ENCODE assay signal across 8 cellular contexts in the genomic region with DNA sequence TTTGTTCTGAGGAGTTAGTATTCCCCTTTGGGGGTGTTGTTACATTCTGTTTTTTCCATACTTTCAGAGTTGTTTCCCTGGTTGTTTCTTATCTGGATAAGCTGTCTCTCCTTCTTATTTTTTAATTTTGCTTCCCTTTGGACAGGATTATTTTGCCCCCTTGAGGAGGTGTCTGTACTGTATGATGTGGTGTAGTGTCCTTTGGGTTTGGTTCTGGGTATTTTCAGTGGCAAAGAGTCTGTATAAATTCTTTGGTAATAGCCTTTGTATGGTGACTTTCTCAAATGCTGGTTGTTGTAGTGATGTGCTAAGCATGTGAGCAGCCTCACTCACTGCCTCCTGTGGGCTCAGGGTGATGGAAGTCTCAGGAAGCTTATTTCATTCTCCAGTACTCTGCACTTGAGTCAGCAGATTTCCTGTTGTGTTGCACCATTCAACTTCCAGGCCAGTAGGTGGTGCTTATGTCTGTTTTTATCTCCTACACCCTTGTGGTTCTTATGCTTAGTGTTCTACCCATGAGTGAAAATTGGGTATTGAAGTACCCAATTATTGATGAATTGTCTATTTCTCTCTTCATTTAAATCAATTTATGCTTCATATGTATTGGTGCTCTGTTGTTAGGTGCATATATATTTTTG.
DNase-seq lines count a peak whose midpoint lies in the region; ATAC-seq, FAIRE-seq and TF ChIP-seq lines count a peak whose summit lies in the region.

No MANE protein-coding gene starts in this region.

- H3K4me2 ChIP-seq in astrocyte (ENCODE audit: low read length) (no peak overlapping the region), mesendoderm (ENCODE audit: low read length) (no peak overlapping the region)

- H3K9me3 Mint-ChIP-seq in activated CD4-positive, alpha-beta T cell treated with anti-CD3 and anti-CD28 coated beads, Interleukin-2, amount 10 ng/mL, durations not matched to agents 7 days and 5 days, result peaks cover 2% of the 10 kb centered on the region
- H3K9me3 Mint-ChIP-seq in astrocyte (ENCODE audit: unreplicated experiment), result peaks cover 4% of the 10 kb centered on the region

- no peaks in the 10 kb centered on the region for H3K36me3 Mint-ChIP-seq in activated CD4-positive, alpha-beta T cell treated with anti-CD3 and anti-CD28 coated beads, Interleukin-2, amount 10 ng/mL, durations not matched to agents 7 days and 5 days (ENCODE audit: low read depth)
- no peaks in the 10 kb centered on the region for H3K36me3 Mint-ChIP-seq in astrocyte (ENCODE audit: low read depth, unreplicated experiment)

- H2AK5ac ChIP-seq in mesendoderm (ENCODE audit: low read length), result no peak overlapping the region

- H3K27me3 ChIP-seq in astrocyte (ENCODE audit: insufficient read depth, low read length), result no peaks in the 10 kb centered on the region
- no peaks in the 10 kb centered on the region for H3K27me3 ChIP-seq in mesendoderm (ENCODE audit: insufficient read depth, low read length, poor library complexity)
- no peaks in the 10 kb centered on the region for H3K27me3 ChIP-seq in thyroid gland

- no peak overlapping the region for H4K5ac ChIP-seq in mesendoderm (ENCODE audit: low read length)

- H3K4me1 ChIP-seq in astrocyte (ENCODE audit: insufficient read depth, low read length) (no peaks in the 10 kb centered on the region), mesendoderm (ENCODE audit: control insufficient read depth, low read depth, low read length) (no peaks in the 10 kb centered on the region), thyroid gland (peaks cover 0 to 6% of the 10 kb centered on the region in 2 donors)

- TF ChIP-seq CTCF in LNCaP clone FGC (IDR thresholded peaks at IDR 0.05; ENCODE audit: control insufficient read depth, extremely low read depth, insufficient read depth) (peak; percentile 55), astrocyte (IDR thresholded peaks at IDR 0.05; ENCODE audit: insufficient read depth, low read depth, low read length) (peak; percentile 41), thyroid gland (IDR thresholded peaks at IDR 0.05) (peak in 2 of 6 experiments; percentile 26 to 28)

- H3K79me1 ChIP-seq in mesendoderm (ENCODE audit: low read length), result no peaks in the 10 kb centered on the region

- H3K4ac ChIP-seq in mesendoderm (ENCODE audit: low read depth, low read length), result no peak overlapping the region

- H3K27ac ChIP-seq in astrocyte (ENCODE audit: low read depth, low read length) (no peak overlapping the region), mesendoderm (ENCODE audit: low read depth, low read length) (no peak overlapping the region), thyroid gland (no peak overlapping the region)

- no peak overlapping the region for H3K4me3 Mint-ChIP-seq in activated CD4-positive, alpha-beta T cell treated with anti-CD3 and anti-CD28 coated beads, Interleukin-2, amount 10 ng/mL, durations not matched to agents 7 days and 5 days
- no peak overlapping the region for H3K4me3 Mint-ChIP-seq in astrocyte (ENCODE audit: unreplicated experiment)

- no peak overlapping the region for H2BK15ac ChIP-seq in mesendoderm (replicated peaks; ENCODE audit: low read depth)

- peak; percentile 45 for FAIRE-seq in astrocyte (lab: Jason Lieb, UNC)

- no peak overlapping the region for H3K18ac ChIP-seq in mesendoderm (ENCODE audit: low read length)

- H3K36me3 ChIP-seq in astrocyte (ENCODE audit: insufficient read depth, low read length) (no peaks in the 10 kb centered on the region), mesendoderm (ENCODE audit: control insufficient read depth, insufficient read depth, low read length) (no peaks in the 10 kb centered on the region), thyroid gland (no peaks in the 10 kb centered on the region)

- no peak overlapping the region for H3K27ac Mint-ChIP-seq in activated CD4-positive, alpha-beta T cell treated with anti-CD3 and anti-CD28 coated beads, Interleukin-2, amount 10 ng/mL, durations not matched to agents 7 days and 5 days
- H3K27ac Mint-ChIP-seq in astrocyte (ENCODE audit: unreplicated experiment), result no peak overlapping the region

- peaks cover 3% of the 10 kb centered on the region for H3K4me1 Mint-ChIP-seq in activated CD4-positive, alpha-beta T cell treated with anti-CD3 and anti-CD28 coated beads, Interleukin-2, amount 10 ng/mL, durations not matched to agents 7 days and 5 days
- H3K4me1 Mint-ChIP-seq in astrocyte (ENCODE audit: low read depth, unreplicated experiment), result peaks cover 3% of the 10 kb centered on the region

- no peak overlapping the region for H3K56ac ChIP-seq in mesendoderm (ENCODE audit: low read length)

- H2AFZ ChIP-seq in astrocyte (ENCODE audit: low read depth, low read length), result no peak overlapping the region

- H3K23ac ChIP-seq in mesendoderm (ENCODE audit: low read length), result no peak overlapping the region

- intact Hi-C loops in thyroid gland (cut with DNase I), result no loop called here

- CTCF ChIA-PET in activated CD4-positive, alpha-beta T cell treated with anti-CD3 and anti-CD28 coated beads, Interleukin-2, amount 10 ng/mL, durations not matched to agents 7 days and 5 days (lab: Charles Lee), result interaction anchor here (0.6 to 1.5 kb wide), 3 partner anchors 121 to 866 kb away, joined by 3 read pairs; no protein-coding TSS in a partner anchor

- peak; percentile 94 for ATAC-seq in GM21717 (IDR thresholded peaks at IDR 0.05; ENCODE audit: unreplicated experiment)

- POLR2A ChIA-PET in activated CD4-positive, alpha-beta T cell treated with anti-CD3 and anti-CD28 coated beads, Interleukin-2, amount 10 ng/mL, durations not matched to agents 7 days and 5 days (lab: Charles Lee), result interaction anchor here (0.6 kb wide), 1 partner anchor 1435 kb away, joined by 3 read pairs; no protein-coding TSS in a partner anchor

- no peak overlapping the region for H4K8ac ChIP-seq in mesendoderm (ENCODE audit: low read depth, low read length)

- H4K20me1 ChIP-seq in astrocyte (ENCODE audit: insufficient read depth, low read length), result no peaks in the 10 kb centered on the region

- no peak overlapping the region for H2BK5ac ChIP-seq in mesendoderm (ENCODE audit: low read length)

- no peak overlapping the region for H2BK120ac ChIP-seq in mesendoderm (ENCODE audit: low read depth, low read length)

- H3K4me3 ChIP-seq in LNCaP clone FGC (ENCODE audit: low read depth, low read length), result no peak overlapping the region
- H3K4me3 ChIP-seq in astrocyte (ENCODE audit: insufficient read depth, low read depth, low read length), result no peak overlapping the region
- H3K4me3 ChIP-seq in mesendoderm (ENCODE audit: low read length), result no peak overlapping the region
- H3K4me3 ChIP-seq in thyroid gland (replicated peaks in 1 of 3), result no peak overlapping the region

- DNase-seq in activated CD4-positive, alpha-beta T cell treated with anti-CD3 and anti-CD28 coated beads, Interleukin-2, amount 10 ng/mL, durations not matched to agents 7 days and 5 days, result peak; percentile 45
- no peak for DNase-seq in activated CD4-positive, alpha-beta T cell treated with anti-CD3 and anti-CD28 coated beads, Interleukin-2, amount 50 U/mL, for 4 hours
- DNase-seq in LNCaP clone FGC (ENCODE audit: low read depth) (peak; percentile 33), astrocyte (ENCODE audit: low read depth) (peak; percentile 37), mesendoderm (peak; percentile 90), dedifferentiated amniotic fluid mesenchymal stem cell (ENCODE audit: extremely low spot score) (no peak), thyroid gland (no peak)

- no peak overlapping the region for H3K9ac ChIP-seq in astrocyte (ENCODE audit: low read length)
- H3K9ac ChIP-seq in mesendoderm (ENCODE audit: low read length), result no peak overlapping the region

- H3K9me3 ChIP-seq in astrocyte (ENCODE audit: insufficient read depth, low read depth, low read length) (no peaks in the 10 kb centered on the region), thyroid gland (no peaks in the 10 kb centered on the region)

- H3K27me3 Mint-ChIP-seq in activated CD4-positive, alpha-beta T cell treated with anti-CD3 and anti-CD28 coated beads, Interleukin-2, amount 10 ng/mL, durations not matched to agents 7 days and 5 days, result peaks cover 16% of the 10 kb centered on the region
- H3K27me3 Mint-ChIP-seq in astrocyte (ENCODE audit: low read depth, unreplicated experiment), result no peaks in the 10 kb centered on the region

- no peak for TF ChIP-seq POLR2A in thyroid gland (IDR thresholded peaks at IDR 0.05)

- H3K79me2 ChIP-seq in astrocyte (ENCODE audit: insufficient read depth, low read length) (no peaks in the 10 kb centered on the region), mesendoderm (ENCODE audit: control insufficient read depth, insufficient read depth, low read length) (no peaks in the 10 kb centered on the region)

Comparison
In these comparisons a context has a peak if more than half of its experiments do, and no peak if none do; other contexts are left out.
1. DNase-seq: peak in activated CD4-positive, alpha-beta T cell treated with anti-CD3 and anti-CD28 coated beads, Interleukin-2, amount 10 ng/mL, durations not matched to agents 7 days and 5 days (single experiment), LNCaP clone FGC (single experiment), astrocyte (single experiment) and mesendoderm (single experiment); none in activated CD4-positive, alpha-beta T cell treated with anti-CD3 and anti-CD28 coated beads, Interleukin-2, amount 50 U/mL, for 4 hours (0 of 2), dedifferentiated amniotic fluid mesenchymal stem cell (single experiment) and thyroid gland (0 of 2).